In the genomic region with DNA sequence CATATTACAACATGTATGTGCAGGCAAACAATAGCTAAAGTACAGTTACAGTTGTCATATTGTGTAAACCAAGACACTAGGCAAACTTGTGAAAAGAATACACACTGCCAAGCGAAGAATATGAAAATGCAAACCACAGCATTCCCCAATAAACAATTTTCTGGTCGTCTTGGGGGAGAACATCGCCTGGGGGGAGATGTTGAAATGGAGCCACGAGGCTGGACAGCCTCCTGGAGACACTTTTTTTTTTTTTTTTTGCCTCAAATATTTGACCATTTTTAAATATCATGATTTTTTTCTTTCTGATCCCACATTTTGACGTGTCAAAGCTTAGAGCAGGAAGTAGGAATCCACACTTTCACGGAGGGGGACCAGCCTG, we compare ENCODE assay signal across 1 cellular context.
TF ChIP-seq lines count a peak whose summit lies in the region.

No MANE protein-coding gene starts in this region.

TF ChIP-seq in WTC11, 78 proteins besides CTCF, POLR2A, EP300 and RAD21 (continued from another document):
- TF ChIP-seq, protein P1, sequence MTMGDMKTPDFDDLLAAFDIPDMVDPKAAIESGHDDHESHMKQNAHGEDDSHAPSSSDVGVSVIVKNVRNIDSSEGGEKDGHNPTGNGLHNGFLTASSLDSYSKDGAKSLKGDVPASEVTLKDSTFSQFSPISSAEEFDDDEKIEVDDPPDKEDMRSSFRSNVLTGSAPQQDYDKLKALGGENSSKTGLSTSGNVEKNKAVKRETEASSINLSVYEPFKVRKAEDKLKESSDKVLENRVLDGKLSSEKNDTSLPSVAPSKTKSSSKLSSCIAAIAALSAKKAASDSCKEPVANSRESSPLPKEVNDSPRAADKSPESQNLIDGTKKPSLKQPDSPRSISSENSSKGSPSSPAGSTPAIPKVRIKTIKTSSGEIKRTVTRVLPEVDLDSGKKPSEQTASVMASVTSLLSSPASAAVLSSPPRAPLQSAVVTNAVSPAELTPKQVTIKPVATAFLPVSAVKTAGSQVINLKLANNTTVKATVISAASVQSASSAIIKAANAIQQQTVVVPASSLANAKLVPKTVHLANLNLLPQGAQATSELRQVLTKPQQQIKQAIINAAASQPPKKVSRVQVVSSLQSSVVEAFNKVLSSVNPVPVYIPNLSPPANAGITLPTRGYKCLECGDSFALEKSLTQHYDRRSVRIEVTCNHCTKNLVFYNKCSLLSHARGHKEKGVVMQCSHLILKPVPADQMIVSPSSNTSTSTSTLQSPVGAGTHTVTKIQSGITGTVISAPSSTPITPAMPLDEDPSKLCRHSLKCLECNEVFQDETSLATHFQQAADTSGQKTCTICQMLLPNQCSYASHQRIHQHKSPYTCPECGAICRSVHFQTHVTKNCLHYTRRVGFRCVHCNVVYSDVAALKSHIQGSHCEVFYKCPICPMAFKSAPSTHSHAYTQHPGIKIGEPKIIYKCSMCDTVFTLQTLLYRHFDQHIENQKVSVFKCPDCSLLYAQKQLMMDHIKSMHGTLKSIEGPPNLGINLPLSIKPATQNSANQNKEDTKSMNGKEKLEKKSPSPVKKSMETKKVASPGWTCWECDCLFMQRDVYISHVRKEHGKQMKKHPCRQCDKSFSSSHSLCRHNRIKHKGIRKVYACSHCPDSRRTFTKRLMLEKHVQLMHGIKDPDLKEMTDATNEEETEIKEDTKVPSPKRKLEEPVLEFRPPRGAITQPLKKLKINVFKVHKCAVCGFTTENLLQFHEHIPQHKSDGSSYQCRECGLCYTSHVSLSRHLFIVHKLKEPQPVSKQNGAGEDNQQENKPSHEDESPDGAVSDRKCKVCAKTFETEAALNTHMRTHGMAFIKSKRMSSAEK (CRISPR knock-in tag; IDR thresholded peaks at IDR 0.05; ENCODE audit: borderline replicate concordance): no peak
- no peak for TF ChIP-seq CREM (CRISPR knock-in tag; IDR thresholded peaks at IDR 0.05)
- TF ChIP-seq, protein P2, sequence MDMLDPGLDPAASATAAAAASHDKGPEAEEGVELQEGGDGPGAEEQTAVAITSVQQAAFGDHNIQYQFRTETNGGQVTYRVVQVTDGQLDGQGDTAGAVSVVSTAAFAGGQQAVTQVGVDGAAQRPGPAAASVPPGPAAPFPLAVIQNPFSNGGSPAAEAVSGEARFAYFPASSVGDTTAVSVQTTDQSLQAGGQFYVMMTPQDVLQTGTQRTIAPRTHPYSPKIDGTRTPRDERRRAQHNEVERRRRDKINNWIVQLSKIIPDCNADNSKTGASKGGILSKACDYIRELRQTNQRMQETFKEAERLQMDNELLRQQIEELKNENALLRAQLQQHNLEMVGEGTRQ (CRISPR knock-in tag; IDR thresholded peaks at IDR 0.05): no peak
- TF ChIP-seq, protein P3, sequence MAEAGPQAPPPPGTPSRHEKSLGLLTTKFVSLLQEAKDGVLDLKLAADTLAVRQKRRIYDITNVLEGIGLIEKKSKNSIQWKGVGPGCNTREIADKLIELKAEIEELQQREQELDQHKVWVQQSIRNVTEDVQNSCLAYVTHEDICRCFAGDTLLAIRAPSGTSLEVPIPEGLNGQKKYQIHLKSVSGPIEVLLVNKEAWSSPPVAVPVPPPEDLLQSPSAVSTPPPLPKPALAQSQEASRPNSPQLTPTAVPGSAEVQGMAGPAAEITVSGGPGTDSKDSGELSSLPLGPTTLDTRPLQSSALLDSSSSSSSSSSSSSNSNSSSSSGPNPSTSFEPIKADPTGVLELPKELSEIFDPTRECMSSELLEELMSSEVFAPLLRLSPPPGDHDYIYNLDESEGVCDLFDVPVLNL (CRISPR knock-in tag; IDR thresholded peaks at IDR 0.05; ENCODE audit: borderline replicate concordance, low read depth): no peak
- TF ChIP-seq, protein P4, sequence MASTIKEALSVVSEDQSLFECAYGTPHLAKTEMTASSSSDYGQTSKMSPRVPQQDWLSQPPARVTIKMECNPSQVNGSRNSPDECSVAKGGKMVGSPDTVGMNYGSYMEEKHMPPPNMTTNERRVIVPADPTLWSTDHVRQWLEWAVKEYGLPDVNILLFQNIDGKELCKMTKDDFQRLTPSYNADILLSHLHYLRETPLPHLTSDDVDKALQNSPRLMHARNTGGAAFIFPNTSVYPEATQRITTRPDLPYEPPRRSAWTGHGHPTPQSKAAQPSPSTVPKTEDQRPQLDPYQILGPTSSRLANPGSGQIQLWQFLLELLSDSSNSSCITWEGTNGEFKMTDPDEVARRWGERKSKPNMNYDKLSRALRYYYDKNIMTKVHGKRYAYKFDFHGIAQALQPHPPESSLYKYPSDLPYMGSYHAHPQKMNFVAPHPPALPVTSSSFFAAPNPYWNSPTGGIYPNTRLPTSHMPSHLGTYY (CRISPR knock-in tag; IDR thresholded peaks at IDR 0.05): no peak
- TF ChIP-seq ELF4 (CRISPR knock-in tag; IDR thresholded peaks at IDR 0.05; ENCODE audit: low read depth): no peak
- TF ChIP-seq ZNF423 (CRISPR knock-in tag; IDR thresholded peaks at IDR 0.05): no peak
